ENCODE assay signal across 9 cellular contexts in genomic region chr6:43645613-43645964, GRCh38. TPM values are rescaled to one million over a fixed set of nuclear protein-coding genes. Genes with fewer than 3 reads are reported as not detected.
DNase-seq lines count a peak whose midpoint lies in the region; ATAC-seq lines count a peak whose summit lies in the region.
"Had no signal": no experiment of that assay in that cellular context is flagged by ENCODE, and none has a peak within 500 bp of the region (broad histone marks: within the 10 kb centered on the region; RNA-seq: fewer than 3 reads in every experiment).

No MANE protein-coding gene starts in this region.

- H3K36me3 Mint-ChIP-seq in stimulated activated naive CD8-positive, alpha-beta T cell treated with anti-CD3 and anti-CD28 coated beads, Interleukin-15, Interleukin-2, amounts not matched to agents 100 ng/mL and 50 ng/mL, for 24 hours (ENCODE audit: low read depth), result peaks cover 15% of the 10 kb centered on the region
- peaks cover under 1 to 18% (median 13%) of the 10 kb centered on the region in 5 donors for H3K36me3 Mint-ChIP-seq in naive thymus-derived CD4-positive, alpha-beta T cell

- peak overlapping the region; percentile 39 for H3K4me3 ChIP-seq in effector memory CD4-positive, alpha-beta T cell (ENCODE audit: insufficient read depth, low read depth, low read length, poor library complexity, severe bottlenecking)
- H3K4me3 ChIP-seq in naive thymus-derived CD4-positive, alpha-beta T cell (ENCODE audit: low read length), result peak overlapping the region; percentile 33

- intact Hi-C loops in naive thymus-derived CD4-positive, alpha-beta T cell (cut with micrococcal nuclease), result loop anchor here (1.0 to 2.0 kb wide), 4 partner anchors 9 to 37 kb away; partner anchors contain the start of genes GTPBP2 (in 2 of the 2) and MAD2L1BP (in 1 of the 2)

- peaks cover 3% of the 10 kb centered on the region for H3K4me1 ChIP-seq in effector memory CD4-positive, alpha-beta T cell (ENCODE audit: control insufficient read depth, insufficient read depth, low read length, poor library complexity, severe bottlenecking)
- no peaks in the 10 kb centered on the region for H3K4me1 ChIP-seq in naive thymus-derived CD4-positive, alpha-beta T cell (ENCODE audit: control insufficient read depth in 2 of 2, insufficient read depth in 2 of 2, low read length in 2 of 2)

- no peaks in the 10 kb centered on the region for H3K27me3 Mint-ChIP-seq in stimulated activated naive CD8-positive, alpha-beta T cell treated with anti-CD3 and anti-CD28 coated beads, Interleukin-15, Interleukin-2, amounts not matched to agents 100 ng/mL and 50 ng/mL, for 24 hours
- no peaks in the 10 kb centered on the region for H3K27me3 Mint-ChIP-seq in naive thymus-derived CD4-positive, alpha-beta T cell

- H3K4me1 Mint-ChIP-seq in stimulated activated naive CD8-positive, alpha-beta T cell treated with anti-CD3 and anti-CD28 coated beads, Interleukin-15, Interleukin-2, amounts not matched to agents 100 ng/mL and 50 ng/mL, for 24 hours (ENCODE audit: low read depth), result peaks cover 10% of the 10 kb centered on the region
- peaks cover 11 to 29% (median 18%) of the 10 kb centered on the region in 7 donors for H3K4me1 Mint-ChIP-seq in naive thymus-derived CD4-positive, alpha-beta T cell

- no peaks in the 10 kb centered on the region for H3K9me3 Mint-ChIP-seq in stimulated activated naive CD8-positive, alpha-beta T cell treated with anti-CD3 and anti-CD28 coated beads, Interleukin-15, Interleukin-2, amounts not matched to agents 100 ng/mL and 50 ng/mL, for 24 hours
- H3K9me3 Mint-ChIP-seq in naive thymus-derived CD4-positive, alpha-beta T cell, result peaks cover 0 to 2% (median 0%) of the 10 kb centered on the region in 11 donors

- no peaks in the 10 kb centered on the region for H3K27me3 ChIP-seq in effector memory CD4-positive, alpha-beta T cell (replicated peaks; ENCODE audit: control insufficient read depth, insufficient read depth, low read length, poor library complexity, severe bottlenecking)
- no peaks in the 10 kb centered on the region for H3K27me3 ChIP-seq in naive thymus-derived CD4-positive, alpha-beta T cell (ENCODE audit: control insufficient read depth in 2 of 2, insufficient read depth in 2 of 2, low read length in 2 of 2)

- peak overlapping the region; percentile 32 for H3K27ac Mint-ChIP-seq in stimulated activated naive CD8-positive, alpha-beta T cell treated with anti-CD3 and anti-CD28 coated beads, Interleukin-15, Interleukin-2, amounts not matched to agents 100 ng/mL and 50 ng/mL, for 24 hours
- H3K27ac Mint-ChIP-seq in naive thymus-derived CD4-positive, alpha-beta T cell, result peak overlapping the region in 8 of 9 donors; percentile 26 to 79 (median 53)

- POLR2A ChIA-PET in naive thymus-derived CD4-positive, alpha-beta T cell (lab: Charles Lee), result interaction anchor here (0.6 to 1.0 kb wide), 3 partner anchors 9 to 439 kb away, joined by 3 to 4 read pairs (median 4); no protein-coding TSS in a partner anchor

- no peak for DNase-seq in stimulated activated naive CD8-positive, alpha-beta T cell treated with anti-CD3 and anti-CD28 coated beads, Interleukin-15, Interleukin-2, amounts not matched to agents 100 U/mL and 50 U/mL, for 24 hours
- no peak for DNase-seq in effector memory CD4-positive, alpha-beta T cell
- no peak for DNase-seq in naive thymus-derived CD4-positive, alpha-beta T cell
- no peak for DNase-seq in NK-92 treated with Interleukin-12 subunit alpha and Interleukin-12 subunit beta, amount 100 ng/mL, for 24 hours (lab: John Stamatoyannopoulos, UW)
- no peak for DNase-seq in mesenteric fat pad (ENCODE audit: low spot score)
- no peak for DNase-seq in activated CD8-positive, alpha-beta memory T cell treated with anti-CD3 and anti-CD28 coated beads, Interleukin-2, amount 50 U/mL, for 48 hours
- DNase-seq in NCI-H82 (lab: John Stamatoyannopoulos, UW), result no peak

- H3K9me3 ChIP-seq in effector memory CD4-positive, alpha-beta T cell (ENCODE audit: control insufficient read depth, low read length), result no peaks in the 10 kb centered on the region
- no peaks in the 10 kb centered on the region for H3K9me3 ChIP-seq in naive thymus-derived CD4-positive, alpha-beta T cell (ENCODE audit: control insufficient read depth in 2 of 3, low read length in 3 of 3)

- H3K36me3 ChIP-seq in effector memory CD4-positive, alpha-beta T cell (ENCODE audit: control insufficient read depth, insufficient read depth, low read length), result peaks cover 13% of the 10 kb centered on the region
- H3K36me3 ChIP-seq in naive thymus-derived CD4-positive, alpha-beta T cell (ENCODE audit: control insufficient read depth in 2 of 3, insufficient read depth in 3 of 3, low read length in 3 of 3), result peaks cover 0 to 19% (median under 1%) of the 10 kb centered on the region in 3 experiments

- CTCF ChIA-PET in naive thymus-derived CD4-positive, alpha-beta T cell (lab: Charles Lee), result no interaction called here

- peak overlapping the region; percentile 82 for H3K4me3 Mint-ChIP-seq in stimulated activated naive CD8-positive, alpha-beta T cell treated with anti-CD3 and anti-CD28 coated beads, Interleukin-15, Interleukin-2, amounts not matched to agents 100 ng/mL and 50 ng/mL, for 24 hours
- H3K4me3 Mint-ChIP-seq in naive thymus-derived CD4-positive, alpha-beta T cell, result peak overlapping the region; percentile 75 to 92 (median 86)

- peak overlapping the region; percentile 22 for H3K27ac ChIP-seq in effector memory CD4-positive, alpha-beta T cell (ENCODE audit: insufficient read depth, low read length, poor library complexity, severe bottlenecking)
- peak overlapping the region; percentile 41 for H3K27ac ChIP-seq in naive thymus-derived CD4-positive, alpha-beta T cell (ENCODE audit: low read depth, low read length)

- ATAC-seq in stimulated activated naive CD8-positive, alpha-beta T cell treated with anti-CD3 and anti-CD28 coated beads, Interleukin-15, Interleukin-2, amounts not matched to agents 100 U/mL and 50 U/mL, for 24 hours, result no peak
- no peak for ATAC-seq in naive thymus-derived CD4-positive, alpha-beta T cell

RNA-seq across cellular contexts. Expression of gene RSPH9, which starts 0.8 kb away (rescaled TPM):
- not detected for total RNA-seq in naive thymus-derived CD4-positive, alpha-beta T cell
- polyA plus RNA-seq in naive thymus-derived CD4-positive, alpha-beta T cell, result 1 to 10 TPM in 1 of 2 donors, under 1 TPM in 1; 0.96 to 1.1 TPM
- total RNA-seq in mesenteric fat pad, result not detected
- total RNA-seq: myocyte had no signal

RNA-seq across cellular contexts. Expression of gene MAD2L1BP, which starts 9.9 kb away (rescaled TPM):
- 10 to 100 TPM; 25.2 to 44.5 (median 28.0) TPM for total RNA-seq in naive thymus-derived CD4-positive, alpha-beta T cell
- 10 to 100 TPM; 14.9 to 29.1 TPM for polyA plus RNA-seq in naive thymus-derived CD4-positive, alpha-beta T cell
- 19.0 TPM for total RNA-seq in mesenteric fat pad

RNA-seq across cellular contexts. Expression of gene GTPBP2, which starts 16.5 kb away (rescaled TPM):
- total RNA-seq in naive thymus-derived CD4-positive, alpha-beta T cell, result 10 to 100 TPM; 55.0 to 94.7 (median 72.0) TPM
- 1 to 10 TPM; 3.2 TPM for polyA plus RNA-seq in naive thymus-derived CD4-positive, alpha-beta T cell
- 101 TPM for total RNA-seq in mesenteric fat pad

RNA-seq across cellular contexts. Expression of gene MRPS18A, which starts 42.0 kb away (rescaled TPM):
- total RNA-seq in naive thymus-derived CD4-positive, alpha-beta T cell, result 10 to 100 TPM; 20.9 to 39.2 (median 28.7) TPM
- polyA plus RNA-seq in naive thymus-derived CD4-positive, alpha-beta T cell, result 10 to 100 TPM; 59.7 to 68.4 TPM
- total RNA-seq in mesenteric fat pad, result 34.5 TPM
